In the genomic region with DNA sequence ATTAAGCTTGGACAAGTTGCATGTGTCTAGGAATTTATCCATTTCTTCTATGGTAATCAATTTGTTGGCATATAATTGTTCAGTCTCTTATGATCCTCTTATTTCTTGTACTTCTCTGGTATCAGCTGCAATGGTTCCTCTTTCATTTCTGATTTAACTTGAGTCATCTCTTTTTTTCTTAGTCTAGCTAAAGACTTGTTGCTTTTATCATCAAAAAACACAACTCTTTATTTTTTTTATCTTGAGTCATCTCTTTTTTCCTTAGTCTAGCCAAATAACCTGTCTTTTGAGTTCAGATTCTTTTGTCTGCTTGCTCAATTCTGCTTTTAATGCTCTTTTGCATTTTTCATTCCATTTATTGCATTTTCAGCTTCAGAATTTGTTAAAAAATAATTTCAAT, we compare ENCODE assay signal across 1 cellular context.
TF ChIP-seq lines count a peak whose summit lies in the region.

No MANE protein-coding gene starts in this region.

TF ChIP-seq in GM23338, 12 proteins besides CTCF, POLR2A, EP300 and RAD21 (continued from another document):
- TF ChIP-seq, protein P1, sequence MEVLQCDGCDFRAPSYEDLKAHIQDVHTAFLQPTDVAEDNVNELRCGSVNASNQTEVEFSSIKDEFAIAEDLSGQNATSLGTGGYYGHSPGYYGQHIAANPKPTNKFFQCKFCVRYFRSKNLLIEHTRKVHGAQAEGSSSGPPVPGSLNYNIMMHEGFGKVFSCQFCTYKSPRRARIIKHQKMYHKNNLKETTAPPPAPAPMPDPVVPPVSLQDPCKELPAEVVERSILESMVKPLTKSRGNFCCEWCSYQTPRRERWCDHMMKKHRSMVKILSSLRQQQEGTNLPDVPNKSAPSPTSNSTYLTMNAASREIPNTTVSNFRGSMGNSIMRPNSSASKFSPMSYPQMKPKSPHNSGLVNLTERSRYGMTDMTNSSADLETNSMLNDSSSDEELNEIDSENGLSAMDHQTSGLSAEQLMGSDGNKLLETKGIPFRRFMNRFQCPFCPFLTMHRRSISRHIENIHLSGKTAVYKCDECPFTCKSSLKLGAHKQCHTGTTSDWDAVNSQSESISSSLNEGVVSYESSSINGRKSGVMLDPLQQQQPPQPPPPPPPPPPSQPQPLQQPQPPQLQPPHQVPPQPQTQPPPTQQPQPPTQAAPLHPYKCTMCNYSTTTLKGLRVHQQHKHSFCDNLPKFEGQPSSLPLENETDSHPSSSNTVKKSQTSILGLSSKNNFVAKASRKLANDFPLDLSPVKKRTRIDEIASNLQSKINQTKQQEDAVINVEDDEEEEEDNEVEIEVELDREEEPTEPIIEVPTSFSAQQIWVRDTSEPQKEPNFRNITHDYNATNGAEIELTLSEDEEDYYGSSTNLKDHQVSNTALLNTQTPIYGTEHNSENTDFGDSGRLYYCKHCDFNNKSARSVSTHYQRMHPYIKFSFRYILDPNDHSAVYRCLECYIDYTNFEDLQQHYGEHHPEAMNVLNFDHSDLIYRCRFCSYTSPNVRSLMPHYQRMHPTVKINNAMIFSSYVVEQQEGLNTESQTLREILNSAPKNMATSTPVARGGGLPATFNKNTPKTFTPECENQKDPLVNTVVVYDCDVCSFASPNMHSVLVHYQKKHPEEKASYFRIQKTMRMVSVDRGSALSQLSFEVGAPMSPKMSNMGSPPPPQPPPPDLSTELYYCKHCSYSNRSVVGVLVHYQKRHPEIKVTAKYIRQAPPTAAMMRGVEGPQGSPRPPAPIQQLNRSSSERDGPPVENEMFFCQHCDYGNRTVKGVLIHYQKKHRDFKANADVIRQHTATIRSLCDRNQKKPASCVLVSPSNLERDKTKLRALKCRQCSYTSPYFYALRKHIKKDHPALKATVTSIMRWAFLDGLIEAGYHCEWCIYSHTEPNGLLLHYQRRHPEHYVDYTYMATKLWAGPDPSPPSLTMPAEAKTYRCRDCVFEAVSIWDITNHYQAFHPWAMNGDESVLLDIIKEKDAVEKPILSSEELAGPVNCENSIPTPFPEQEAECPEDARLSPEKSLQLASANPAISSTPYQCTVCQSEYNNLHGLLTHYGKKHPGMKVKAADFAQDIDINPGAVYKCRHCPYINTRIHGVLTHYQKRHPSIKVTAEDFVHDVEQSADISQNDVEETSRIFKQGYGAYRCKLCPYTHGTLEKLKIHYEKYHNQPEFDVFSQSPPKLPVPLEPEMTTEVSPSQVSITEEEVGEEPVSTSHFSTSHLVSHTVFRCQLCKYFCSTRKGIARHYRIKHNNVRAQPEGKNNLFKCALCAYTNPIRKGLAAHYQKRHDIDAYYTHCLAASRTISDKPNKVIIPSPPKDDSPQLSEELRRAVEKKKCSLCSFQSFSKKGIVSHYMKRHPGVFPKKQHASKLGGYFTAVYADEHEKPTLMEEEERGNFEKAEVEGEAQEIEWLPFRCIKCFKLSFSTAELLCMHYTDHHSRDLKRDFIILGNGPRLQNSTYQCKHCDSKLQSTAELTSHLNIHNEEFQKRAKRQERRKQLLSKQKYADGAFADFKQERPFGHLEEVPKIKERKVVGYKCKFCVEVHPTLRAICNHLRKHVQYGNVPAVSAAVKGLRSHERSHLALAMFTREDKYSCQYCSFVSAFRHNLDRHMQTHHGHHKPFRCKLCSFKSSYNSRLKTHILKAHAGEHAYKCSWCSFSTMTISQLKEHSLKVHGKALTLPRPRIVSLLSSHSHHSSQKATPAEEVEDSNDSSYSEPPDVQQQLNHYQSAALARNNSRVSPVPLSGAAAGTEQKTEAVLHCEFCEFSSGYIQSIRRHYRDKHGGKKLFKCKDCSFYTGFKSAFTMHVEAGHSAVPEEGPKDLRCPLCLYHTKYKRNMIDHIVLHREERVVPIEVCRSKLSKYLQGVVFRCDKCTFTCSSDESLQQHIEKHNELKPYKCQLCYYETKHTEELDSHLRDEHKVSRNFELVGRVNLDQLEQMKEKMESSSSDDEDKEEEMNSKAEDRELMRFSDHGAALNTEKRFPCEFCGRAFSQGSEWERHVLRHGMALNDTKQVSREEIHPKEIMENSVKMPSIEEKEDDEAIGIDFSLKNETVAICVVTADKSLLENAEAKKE (CRISPR knock-in tag; IDR thresholded peaks at IDR 0.05) = no peak
- no peak for TF ChIP-seq ETS1 (IDR thresholded peaks at IDR 0.05)
- TF ChIP-seq POLR2AphosphoS5 (IDR thresholded peaks at IDR 0.05; ENCODE audit: low read depth) = no peak
- no peak for TF ChIP-seq ZNF114 (CRISPR knock-in tag; IDR thresholded peaks at IDR 0.05)
- TF ChIP-seq, protein P2, sequence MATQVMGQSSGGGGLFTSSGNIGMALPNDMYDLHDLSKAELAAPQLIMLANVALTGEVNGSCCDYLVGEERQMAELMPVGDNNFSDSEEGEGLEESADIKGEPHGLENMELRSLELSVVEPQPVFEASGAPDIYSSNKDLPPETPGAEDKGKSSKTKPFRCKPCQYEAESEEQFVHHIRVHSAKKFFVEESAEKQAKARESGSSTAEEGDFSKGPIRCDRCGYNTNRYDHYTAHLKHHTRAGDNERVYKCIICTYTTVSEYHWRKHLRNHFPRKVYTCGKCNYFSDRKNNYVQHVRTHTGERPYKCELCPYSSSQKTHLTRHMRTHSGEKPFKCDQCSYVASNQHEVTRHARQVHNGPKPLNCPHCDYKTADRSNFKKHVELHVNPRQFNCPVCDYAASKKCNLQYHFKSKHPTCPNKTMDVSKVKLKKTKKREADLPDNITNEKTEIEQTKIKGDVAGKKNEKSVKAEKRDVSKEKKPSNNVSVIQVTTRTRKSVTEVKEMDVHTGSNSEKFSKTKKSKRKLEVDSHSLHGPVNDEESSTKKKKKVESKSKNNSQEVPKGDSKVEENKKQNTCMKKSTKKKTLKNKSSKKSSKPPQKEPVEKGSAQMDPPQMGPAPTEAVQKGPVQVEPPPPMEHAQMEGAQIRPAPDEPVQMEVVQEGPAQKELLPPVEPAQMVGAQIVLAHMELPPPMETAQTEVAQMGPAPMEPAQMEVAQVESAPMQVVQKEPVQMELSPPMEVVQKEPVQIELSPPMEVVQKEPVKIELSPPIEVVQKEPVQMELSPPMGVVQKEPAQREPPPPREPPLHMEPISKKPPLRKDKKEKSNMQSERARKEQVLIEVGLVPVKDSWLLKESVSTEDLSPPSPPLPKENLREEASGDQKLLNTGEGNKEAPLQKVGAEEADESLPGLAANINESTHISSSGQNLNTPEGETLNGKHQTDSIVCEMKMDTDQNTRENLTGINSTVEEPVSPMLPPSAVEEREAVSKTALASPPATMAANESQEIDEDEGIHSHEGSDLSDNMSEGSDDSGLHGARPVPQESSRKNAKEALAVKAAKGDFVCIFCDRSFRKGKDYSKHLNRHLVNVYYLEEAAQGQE (IDR thresholded peaks at IDR 0.05; ENCODE audit: unreplicated experiment) = no peak
- no peak for TF ChIP-seq EZH2 (IDR thresholded peaks at IDR 0.05; ENCODE audit: low read depth, unreplicated experiment)
- no peak for TF ChIP-seq JUNB (IDR thresholded peaks at IDR 0.05; ENCODE audit: unreplicated experiment)
